In the genomic region with DNA sequence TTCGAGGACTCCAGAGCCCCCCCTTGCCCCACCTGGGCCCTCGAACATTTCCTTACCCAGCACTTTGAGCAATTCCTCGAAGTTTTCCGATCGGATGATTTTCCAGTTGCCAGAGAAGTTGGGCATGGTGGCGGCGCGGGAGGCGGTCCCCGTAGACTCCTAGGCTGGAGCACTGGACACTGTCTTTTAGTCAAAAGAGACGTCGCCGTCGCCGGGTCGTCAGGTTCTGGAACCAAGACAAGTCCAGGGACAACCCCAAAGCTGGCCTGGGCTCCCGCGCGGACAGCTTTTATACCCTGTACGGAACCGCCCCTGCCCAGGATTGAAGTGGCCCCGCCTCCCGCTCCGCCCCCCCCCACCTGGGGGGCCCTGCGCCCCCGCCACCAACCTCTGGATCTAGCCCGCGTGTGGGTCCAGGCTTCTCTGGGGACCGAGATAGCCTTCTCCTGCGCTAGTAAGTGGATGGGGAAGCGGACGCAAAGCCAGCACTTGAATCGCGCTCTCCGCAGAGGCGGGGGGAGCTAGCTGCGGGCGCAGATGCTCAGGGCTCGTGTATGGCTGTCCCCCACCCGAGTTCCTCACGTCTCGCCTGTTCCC, we compare ENCODE assay signal across 9 cellular contexts. TPM values are rescaled to one million over a fixed set of nuclear protein-coding genes. Genes with fewer than 3 reads are reported as not detected.
DNase-seq lines count a peak whose midpoint lies in the region; ATAC-seq and TF ChIP-seq lines count a peak whose summit lies in the region.
"Had no signal": no experiment of that assay in that cellular context is flagged by ENCODE, and none has a peak within 500 bp of the region (broad histone marks: within the 10 kb centered on the region; RNA-seq: fewer than 3 reads in every experiment).

A gene (minus strand): TSS at position 263 of the 597 bp plus-strand sequence. CDS start 137 bp downstream, at position 126.

- peak within 1 kb of the TSS; percentile 77 for H3K27ac Mint-ChIP-seq in CD4-positive, alpha-beta T cell

- H3K9me3 Mint-ChIP-seq in CD4-positive, alpha-beta T cell, result no peaks in the 10 kb centered on the region

- peak; percentile 46 for ATAC-seq in CD4-positive, alpha-beta T cell (ENCODE audit: poor library complexity)
- ATAC-seq in psoas muscle (peak; percentile 4 to 22 (median 18)), GM18520 (IDR thresholded peaks at IDR 0.05; ENCODE audit: unreplicated experiment) (no peak)

- CTCF ChIA-PET in CD4-positive, alpha-beta T cell (lab: Charles Lee), result interaction anchor here (0.6 to 4.6 kb wide), 12 partner anchors 10 to 1688 kb away, joined by 3 to 51 read pairs (median 4); a partner anchor contains a TSS

- H3K36me3 Mint-ChIP-seq in CD4-positive, alpha-beta T cell (ENCODE audit: low read depth), result no peaks in the 10 kb centered on the region

- H3K27me3 ChIP-seq in CD4-positive, alpha-beta T cell (ENCODE audit: control insufficient read depth, insufficient read depth, low read length), result peaks cover 24% of the 10 kb centered on the region
- peaks cover 0 to 58% (median 21%) of the 10 kb centered on the region in 3 donors for H3K27me3 ChIP-seq in psoas muscle (ENCODE audit: insufficient read depth in 3 of 3, low read length in 2 of 3)

- peak within 1 kb of the TSS; percentile 38 for H3K4me3 ChIP-seq in LNCaP clone FGC (ENCODE audit: low read depth, low read length)
- H3K4me3 ChIP-seq in fibroblast of villous mesenchyme (ENCODE audit: low read depth, low read length), result peak within 1 kb of the TSS; percentile 63
- H3K4me3 ChIP-seq in psoas muscle, result peak within 1 kb of the TSS; percentile 62
- H3K4me3 ChIP-seq: lung had no signal

- intact Hi-C loops in CD4-positive, alpha-beta T cell (cut with DNase I, micrococcal nuclease), result no loop called here
- intact Hi-C loops in psoas muscle (cut with DNase I), result no loop called here

- peak within 1 kb of the TSS; percentile 97 for H3K4me3 Mint-ChIP-seq in CD4-positive, alpha-beta T cell

- H3K4me1 ChIP-seq in psoas muscle, result peaks cover 22% of the 10 kb centered on the region

- DNase-seq in CD4-positive, alpha-beta T cell, result peak in 3 of 10 experiments; percentile 16 to 28 (median 17)
- DNase-seq in LNCaP clone FGC (ENCODE audit: low read depth) (no peak), fibroblast of villous mesenchyme (ENCODE audit: low read depth) (peak; percentile 44), psoas muscle (peak; percentile 30 to 57), LoVo (ENCODE audit: low spot score) (no peak), GM03348 (ENCODE audit: low spot score) (no peak)
- peak; percentile 61 to 62 for DNase-seq in activated T-cell treated with anti-CD3 and anti-CD28 coated beads, Interleukin-2, amount 50 U/mL, for 48 hours

- WGBS in psoas muscle, 3 donors, result 0 to 2% (median 0%) methylated on average over 41 to 42 of the region's 42 CpGs

- peak within 1 kb of the TSS; percentile 53 for H3K27ac ChIP-seq in CD4-positive, alpha-beta T cell (ENCODE audit: low read depth, low read length)
- no peak within 1 kb of the TSS for H3K27ac ChIP-seq in psoas muscle

- no peaks in the 10 kb centered on the region for H3K36me3 ChIP-seq in psoas muscle (ENCODE audit: insufficient read depth in 1 of 2, low read depth in 1 of 2)

- POLR2A ChIA-PET in CD4-positive, alpha-beta T cell (lab: Charles Lee), result interaction anchor here (1.3 to 2.7 kb wide), 12 partner anchors 10 to 204 kb away, joined by 3 to 25 read pairs (median 8); a partner anchor contains a TSS

- H3K4me1 Mint-ChIP-seq in CD4-positive, alpha-beta T cell (ENCODE audit: low read depth), result peaks cover 32% of the 10 kb centered on the region

- H3K9me3 ChIP-seq in CD4-positive, alpha-beta T cell (ENCODE audit: control insufficient read depth, low read length), result no peaks in the 10 kb centered on the region
- H3K9me3 ChIP-seq in psoas muscle, result no peaks in the 10 kb centered on the region

- H3K27me3 Mint-ChIP-seq in CD4-positive, alpha-beta T cell, result peaks cover 46% of the 10 kb centered on the region

- TF ChIP-seq CTCF in CD4-positive, alpha-beta T cell (IDR thresholded peaks at IDR 0.05), result no peak
- TF ChIP-seq CTCF in LNCaP clone FGC (IDR thresholded peaks at IDR 0.05; ENCODE audit: control insufficient read depth, extremely low read depth, insufficient read depth) (no peak), fibroblast of villous mesenchyme (IDR thresholded peaks at IDR 0.05; ENCODE audit: insufficient read depth, low read depth, low read length) (no peak), psoas muscle (IDR thresholded peaks at IDR 0.05) (no peak)

RNA-seq across cellular contexts. Expression of the gene that starts here (rescaled TPM):
- total RNA-seq in CD4-positive, alpha-beta T cell, result 1 to 10 TPM; 3.2 to 4.2 TPM
- total RNA-seq in fibroblast of villous mesenchyme (39.0 and 80.7 TPM in 2 replicates), psoas muscle (1 to 10 TPM in 2 of 4 donors, under 1 TPM in 1, not detected in 1; 0.71 to 1.7 (median 1.6) TPM)
- polyA plus RNA-seq in psoas muscle, result under 1 TPM; 0.13 to 0.57 (median 0.53) TPM

Comparison
In these comparisons a context has a peak if more than half of its experiments do, and no peak if none do; other contexts are left out.
1. DNase-seq: peak in activated T-cell treated with anti-CD3 and anti-CD28 coated beads, Interleukin-2, amount 50 U/mL, for 48 hours (2 of 2), fibroblast of villous mesenchyme (single experiment) and psoas muscle (2 of 2); none in LNCaP clone FGC (single experiment), LoVo (single experiment) and GM03348 (single experiment).
2. Peak in every context shown above with its lines, with median percentiles within 50 percentile points of each other: H3K4me3 ChIP-seq.